18 cellular contexts compared by ENCODE assay signal in the genomic region with DNA sequence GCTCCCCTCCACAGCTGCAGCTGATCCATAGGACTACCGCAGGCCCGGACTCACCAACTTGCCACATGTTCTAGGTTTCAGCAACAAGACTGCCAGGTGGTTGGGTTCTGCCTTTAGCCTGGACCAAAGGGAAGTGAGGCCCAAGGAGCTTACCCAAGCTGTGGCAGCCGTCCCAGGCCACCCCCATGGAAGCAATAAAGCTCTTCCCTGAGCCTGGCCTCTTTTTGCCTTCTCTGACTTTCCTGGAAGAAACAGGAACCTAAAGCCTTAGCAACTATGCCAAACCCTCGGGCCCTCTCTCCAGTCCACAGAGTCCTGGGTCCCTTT. TPM values are rescaled to one million over a fixed set of nuclear protein-coding genes. Genes with fewer than 3 reads are reported as not detected.
DNase-seq lines count a peak whose midpoint lies in the region; ATAC-seq and TF ChIP-seq lines count a peak whose summit lies in the region.
"Had no signal": no experiment of that assay in that cellular context is flagged by ENCODE, and none has a peak within 500 bp of the region (broad histone marks: within the 10 kb centered on the region; RNA-seq: fewer than 3 reads in every experiment).

No MANE protein-coding gene starts in this region.

- peaks cover 11% of the 10 kb centered on the region for H3K4me1 ChIP-seq in Panc1 (ENCODE audit: control insufficient read depth, insufficient read depth, low read length)
- peaks cover 5% of the 10 kb centered on the region for H3K4me1 ChIP-seq in Caco-2

- CTCF ChIA-PET in Panc1 (lab: Charles Lee): interaction anchor here (0.8 to 2.3 kb wide), 2 partner anchors 116 to 168 kb away, joined by 7 to 14 read pairs; no protein-coding TSS in a partner anchor
- CTCF ChIA-PET in Caco-2 (lab: Charles Lee): interaction anchor here (1.3 kb wide), 2 partner anchors 15 to 167 kb away, joined by 3 to 10 read pairs; no protein-coding TSS in a partner anchor

- DNase-seq in natural killer cell treated with Interleukin-12 subunit alpha and Interleukin-12 subunit beta and Interleukin-15 and Interleukin-18, amount 100 ng/mL, for 72 hours (ENCODE audit: low spot score): peak; percentile 25
- no peak for DNase-seq in natural killer cell
- no peak for DNase-seq in Panc1 (ENCODE audit: low read depth, low spot score)
- peak; percentile 66 for DNase-seq in epithelial cell of esophagus (ENCODE audit: low read depth)
- no peak for DNase-seq in stimulated activated CD4-positive, alpha-beta T cell treated with anti-CD3 and anti-CD28 coated beads, Interleukin-4, amount 100 ng/mL, for 4 hours
- no peak for DNase-seq in Caco-2
- DNase-seq in COLO668 (lab: John Stamatoyannopoulos, UW; ENCODE audit: unreplicated experiment): no peak
- DNase-seq: C1 segment of cervical spinal cord, DMS 273 treated with DMSO at 0.1 percent for 48 hours, GDM1, GOT3, HFFc6, KG1, NCI-H1930, NCI-H526 treated with DMSO at 0.1 percent for 48 hours had no signal

- no peaks in the 10 kb centered on the region for H3K36me3 Mint-ChIP-seq in natural killer cell treated with Interleukin-12 subunit alpha and Interleukin-12 subunit beta and Interleukin-15 and Interleukin-18, amount 100 ng/mL, for 72 hours
- H3K36me3 Mint-ChIP-seq in natural killer cell (no peaks in the 10 kb centered on the region), Caco-2 (ENCODE audit: insufficient read depth, unreplicated experiment) (no peaks in the 10 kb centered on the region)

- no peaks in the 10 kb centered on the region for H3K9me3 ChIP-seq in Panc1 (ENCODE audit: control insufficient read depth, insufficient read depth, low read depth, low read length)
- no peaks in the 10 kb centered on the region for H3K9me3 ChIP-seq in Caco-2

- H3K27ac ChIP-seq in Panc1 (ENCODE audit: low read length): peak overlapping the region; percentile 58; the same call in 1 of the 2 replicates

- H3K4me3 ChIP-seq in Panc1 (ENCODE audit: low read depth in 2 of 2, low read length in 2 of 2) (no peak overlapping the region), epithelial cell of esophagus (ENCODE audit: low read length) (no peak overlapping the region), Caco-2 (ENCODE audit: low read depth, low read length) (no peak overlapping the region)

- peaks cover 0 to 12% of the 10 kb centered on the region in 2 donors for H3K4me1 Mint-ChIP-seq in natural killer cell treated with Interleukin-12 subunit alpha and Interleukin-12 subunit beta and Interleukin-15 and Interleukin-18, amount 100 ng/mL, for 72 hours (ENCODE audit: low read depth in 2 of 2)
- peaks cover 0 to 16% of the 10 kb centered on the region in 2 donors for H3K4me1 Mint-ChIP-seq in natural killer cell
- H3K4me1 Mint-ChIP-seq in Caco-2 (ENCODE audit: low read depth, unreplicated experiment): no peaks in the 10 kb centered on the region

- H3K27me3 ChIP-seq in Panc1 (ENCODE audit: control insufficient read depth, insufficient read depth, low read length) (no peaks in the 10 kb centered on the region), Caco-2 (replicated peaks; ENCODE audit: control insufficient read depth, insufficient read depth, low read length) (no peaks in the 10 kb centered on the region)

- no TSS peak for BruUV-seq in Panc1 (replicated peaks; lab: Mats Ljungman, UMichigan)
- no TSS peak for BruUV-seq in Caco-2 (replicated peaks; lab: Mats Ljungman, UMichigan)

- TF ChIP-seq CTCF in natural killer cell (IDR thresholded peaks at IDR 0.05) (no peak), Panc1 (IDR thresholded peaks at IDR 0.05) (no peak), epithelial cell of esophagus (IDR thresholded peaks at IDR 0.05; ENCODE audit: insufficient read depth, low read depth, low read length, missing control alignments) (no peak), Caco-2 (IDR thresholded peaks at IDR 0.05; ENCODE audit: insufficient read depth in 1 of 2, low read depth in 1 of 2, low read length in 1 of 2, severe bottlenecking in 1 of 2, unreplicated experiment in 1 of 2) (no peak)

- ATAC-seq in natural killer cell treated with Interleukin-12 subunit alpha and Interleukin-12 subunit beta and Interleukin-15 and Interleukin-18, amount 100 ng/mL, for 72 hours: no peak
- ATAC-seq in natural killer cell (no peak), Panc1 (no peak), esophagus mucosa (no peak)

- no peaks in the 10 kb centered on the region for H3K9me3 Mint-ChIP-seq in natural killer cell treated with Interleukin-12 subunit alpha and Interleukin-12 subunit beta and Interleukin-15 and Interleukin-18, amount 100 ng/mL, for 72 hours
- H3K9me3 Mint-ChIP-seq in natural killer cell (no peaks in the 10 kb centered on the region), Caco-2 (ENCODE audit: unreplicated experiment) (no peaks in the 10 kb centered on the region)

- POLR2A ChIA-PET in Panc1 (lab: Charles Lee): no interaction called here
- POLR2A ChIA-PET in Caco-2 (lab: Charles Lee): no interaction called here

- in situ Hi-C loops in Panc1 (cut with HindIII; ENCODE audit: low pct_unique_long_range_greater_than_20kb, low sequenced_read_pairs): loop anchor here (25.0 kb wide), 1 partner anchor 169 kb away; no protein-coding TSS in a partner anchor

- H3K36me3 ChIP-seq in Panc1 (ENCODE audit: control insufficient read depth, insufficient read depth, low read length) (no peaks in the 10 kb centered on the region), Caco-2 (ENCODE audit: control insufficient read depth, insufficient read depth, low read length) (no peaks in the 10 kb centered on the region)

- H3K27ac Mint-ChIP-seq in natural killer cell treated with Interleukin-12 subunit alpha and Interleukin-12 subunit beta and Interleukin-15 and Interleukin-18, amount 100 ng/mL, for 72 hours: no peak overlapping the region
- H3K27ac Mint-ChIP-seq in natural killer cell (no peak overlapping the region), Caco-2 (ENCODE audit: unreplicated experiment) (no peak overlapping the region)
- H3K27ac Mint-ChIP-seq: HFFc6 had no signal

- intact Hi-C loops in natural killer cell (cut with micrococcal nuclease): no loop called here
- intact Hi-C loops in Panc1 (cut with micrococcal nuclease; ENCODE audit: unreplicated experiment): loop anchor here (10.0 kb wide), 1 partner anchor 406 kb away; no protein-coding TSS in a partner anchor
- intact Hi-C loops in Caco-2 (cut with micrococcal nuclease; ENCODE audit: unreplicated experiment): no loop called here

- peaks cover 9 to 17% of the 10 kb centered on the region in 2 donors for H3K27me3 Mint-ChIP-seq in natural killer cell treated with Interleukin-12 subunit alpha and Interleukin-12 subunit beta and Interleukin-15 and Interleukin-18, amount 100 ng/mL, for 72 hours
- peaks cover 19 to 26% of the 10 kb centered on the region in 2 donors for H3K27me3 Mint-ChIP-seq in natural killer cell (ENCODE audit: low read depth in 2 of 2)
- no peaks in the 10 kb centered on the region for H3K27me3 Mint-ChIP-seq in Caco-2 (ENCODE audit: insufficient read depth, unreplicated experiment)

- H3K4me3 Mint-ChIP-seq in natural killer cell treated with Interleukin-12 subunit alpha and Interleukin-12 subunit beta and Interleukin-15 and Interleukin-18, amount 100 ng/mL, for 72 hours: no peak overlapping the region
- H3K4me3 Mint-ChIP-seq in natural killer cell: no peak overlapping the region
- H3K4me3 Mint-ChIP-seq in Caco-2 (ENCODE audit: unreplicated experiment): no peak overlapping the region
- H3K4me3 Mint-ChIP-seq: HFFc6 had no signal

RNA-seq across cellular contexts. Expression of a gene that starts 2.7 kb away (rescaled TPM):
- 1 to 10 TPM in 1 of 2 donors, not detected in 1; 1.2 TPM for total RNA-seq in natural killer cell treated with Interleukin-12 subunit alpha and Interleukin-12 subunit beta and Interleukin-15 and Interleukin-18, amount 100 ng/mL, for 72 hours
- 1 to 10 TPM in 1 of 3 donors, not detected in 2; 1.4 TPM for total RNA-seq in natural killer cell
- 0.49 TPM for total RNA-seq in Panc1 (2021; ENCODE audit: unreplicated experiment)
- 0.35 TPM for polyA plus RNA-seq in Panc1 (2012; ENCODE audit: insufficient read length)
- total RNA-seq in esophagus mucosa: 7.4 TPM
- 0.26 TPM in 1 of 2 replicates, not detected in the other for total RNA-seq in Caco-2 (2022)
- total RNA-seq: A172, SK-MEL-5 had no signal

RNA-seq across cellular contexts. Expression of a gene that starts 15.8 kb away (rescaled TPM):
- 10 to 100 TPM; 28.4 to 43.1 TPM for total RNA-seq in natural killer cell treated with Interleukin-12 subunit alpha and Interleukin-12 subunit beta and Interleukin-15 and Interleukin-18, amount 100 ng/mL, for 72 hours
- 10 to 100 TPM; 18.1 to 22.7 (median 18.4) TPM for total RNA-seq in natural killer cell
- total RNA-seq in Panc1 (2021; ENCODE audit: unreplicated experiment): 40.0 TPM
- 25.0 TPM for polyA plus RNA-seq in Panc1 (2012; ENCODE audit: insufficient read length)
- total RNA-seq in esophagus mucosa: 21.7 TPM
- 14.1 and 15.9 TPM in 2 replicates for total RNA-seq in Caco-2 (2022)

RNA-seq across cellular contexts. Expression of a gene that starts 38.9 kb away (rescaled TPM):
- total RNA-seq in natural killer cell treated with Interleukin-12 subunit alpha and Interleukin-12 subunit beta and Interleukin-15 and Interleukin-18, amount 100 ng/mL, for 72 hours: 10 to 100 TPM; 37.4 to 93.8 TPM
- total RNA-seq in natural killer cell (10 to 100 TPM; 18.2 to 27.3 (median 18.8) TPM), Panc1 (2021; ENCODE audit: unreplicated experiment) (76.0 TPM), esophagus mucosa (18.3 TPM), Caco-2 (2022) (29.0 and 29.5 TPM in 2 replicates)
- polyA plus RNA-seq in Panc1 (2012; ENCODE audit: insufficient read length): 63.3 TPM

RNA-seq across cellular contexts. Expression of a gene that starts 43.8 kb away (rescaled TPM):
- total RNA-seq in natural killer cell treated with Interleukin-12 subunit alpha and Interleukin-12 subunit beta and Interleukin-15 and Interleukin-18, amount 100 ng/mL, for 72 hours: 100 to 1,000 TPM; 161 to 203 TPM
- total RNA-seq in natural killer cell (100 to 1,000 TPM in 2 of 3 donors, 10 to 100 TPM in 1; 76.3 to 115 (median 113) TPM), Panc1 (2021; ENCODE audit: unreplicated experiment) (134 TPM), esophagus mucosa (95.7 TPM), Caco-2 (2022) (89.9 and 91.2 TPM in 2 replicates)
- 119 TPM for polyA plus RNA-seq in Panc1 (2012; ENCODE audit: insufficient read length)

RNA-seq across cellular contexts. Expression of a gene that starts 48.1 kb away (rescaled TPM):
- total RNA-seq in natural killer cell treated with Interleukin-12 subunit alpha and Interleukin-12 subunit beta and Interleukin-15 and Interleukin-18, amount 100 ng/mL, for 72 hours: 10 to 100 TPM; 12.8 to 48.6 TPM
- total RNA-seq in natural killer cell (1 to 10 TPM; 1.5 to 5.5 (median 2.2) TPM), Panc1 (2021; ENCODE audit: unreplicated experiment) (90.1 TPM), esophagus mucosa (40.1 TPM), Caco-2 (2022) (28.6 and 31.5 TPM in 2 replicates)
- 109 TPM for polyA plus RNA-seq in Panc1 (2012; ENCODE audit: insufficient read length)

Comparison
In these comparisons a context has a peak if more than half of its experiments do, and no peak if none do; other contexts are left out.
1. DNase-seq: peak in natural killer cell treated with Interleukin-12 subunit alpha and Interleukin-12 subunit beta and Interleukin-15 and Interleukin-18, amount 100 ng/mL, for 72 hours (single experiment) and epithelial cell of esophagus (single experiment); none in natural killer cell (single experiment), Panc1 (single experiment), stimulated activated CD4-positive, alpha-beta T cell treated with anti-CD3 and anti-CD28 coated beads, Interleukin-4, amount 100 ng/mL, for 4 hours (0 of 2), Caco-2 (0 of 2) and COLO668 (single experiment).